In genomic region chr12:49973361-49973830, GRCh38 we compare ENCODE assay signal across 1 cellular context.
TF ChIP-seq lines count a peak whose summit lies in the region.

No MANE protein-coding gene starts in this region.

TF ChIP-seq in HepG2, 621 proteins besides CTCF, POLR2A, EP300 and RAD21:
- TF ChIP-seq, protein P1, sequence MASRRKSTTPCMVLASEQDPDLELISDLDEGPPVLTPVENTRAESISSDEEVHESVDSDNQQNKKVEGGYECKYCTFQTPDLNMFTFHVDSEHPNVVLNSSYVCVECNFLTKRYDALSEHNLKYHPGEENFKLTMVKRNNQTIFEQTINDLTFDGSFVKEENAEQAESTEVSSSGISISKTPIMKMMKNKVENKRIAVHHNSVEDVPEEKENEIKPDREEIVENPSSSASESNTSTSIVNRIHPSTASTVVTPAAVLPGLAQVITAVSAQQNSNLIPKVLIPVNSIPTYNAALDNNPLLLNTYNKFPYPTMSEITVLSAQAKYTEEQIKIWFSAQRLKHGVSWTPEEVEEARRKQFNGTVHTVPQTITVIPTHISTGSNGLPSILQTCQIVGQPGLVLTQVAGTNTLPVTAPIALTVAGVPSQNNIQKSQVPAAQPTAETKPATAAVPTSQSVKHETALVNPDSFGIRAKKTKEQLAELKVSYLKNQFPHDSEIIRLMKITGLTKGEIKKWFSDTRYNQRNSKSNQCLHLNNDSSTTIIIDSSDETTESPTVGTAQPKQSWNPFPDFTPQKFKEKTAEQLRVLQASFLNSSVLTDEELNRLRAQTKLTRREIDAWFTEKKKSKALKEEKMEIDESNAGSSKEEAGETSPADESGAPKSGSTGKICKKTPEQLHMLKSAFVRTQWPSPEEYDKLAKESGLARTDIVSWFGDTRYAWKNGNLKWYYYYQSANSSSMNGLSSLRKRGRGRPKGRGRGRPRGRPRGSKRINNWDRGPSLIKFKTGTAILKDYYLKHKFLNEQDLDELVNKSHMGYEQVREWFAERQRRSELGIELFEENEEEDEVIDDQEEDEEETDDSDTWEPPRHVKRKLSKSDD (CRISPR knock-in tag; IDR thresholded peaks at IDR 0.05; ENCODE audit: low read depth), result peak; percentile 58; the same call in 1 of the 2 replicates
- TF ChIP-seq KLF13 (CRISPR knock-in tag; IDR thresholded peaks at IDR 0.05) (no peak), ZFY (CRISPR knock-in tag; IDR thresholded peaks at IDR 0.05) (no peak), ZNF776 (CRISPR knock-in tag; IDR thresholded peaks at IDR 0.05) (0 out of 2 replicates have a peak, but pooled peaks have one; percentile 28), ATF7-NPFF (CRISPR knock-in tag; IDR thresholded peaks at IDR 0.05; ENCODE audit: low read depth) (peak; percentile 38; the same call in 1 of the 2 replicates), ZNF484 (CRISPR knock-in tag; IDR thresholded peaks at IDR 0.05; ENCODE audit: borderline replicate concordance, low read depth) (peak; percentile 54; the same call in 1 of the 2 replicates), E2F1 (CRISPR knock-in tag; IDR thresholded peaks at IDR 0.05) (no peak), CHCHD3 (CRISPR knock-in tag; IDR thresholded peaks at IDR 0.05) (0 out of 2 replicates have a peak, but pooled peaks have one; percentile 13), ZNF513 (CRISPR knock-in tag; conservative IDR thresholded peaks at IDR 0.05) (no peak), PBX2 (CRISPR knock-in tag; IDR thresholded peaks at IDR 0.05) (no peak), ZNF629 (CRISPR knock-in tag; conservative IDR thresholded peaks at IDR 0.05) (peak; percentile 62)
